1 cellular context compared by ENCODE assay signal in genomic region chr14:67436006-67436866, GRCh38.
TF ChIP-seq lines count a peak whose summit lies in the region.

No MANE protein-coding gene starts in this region.

TF ChIP-seq in H1, 55 proteins besides CTCF, POLR2A, EP300 and RAD21:
- TF ChIP-seq JUND (IDR thresholded peaks at IDR 0.05; ENCODE audit: low read length) (no peak), HDAC2 (IDR thresholded peaks at IDR 0.05; ENCODE audit: borderline replicate concordance in 1 of 2, low read depth in 2 of 2, low read length in 2 of 2) (no peak), MAFK (IDR thresholded peaks at IDR 0.05; ENCODE audit: low read depth, low read length) (no peak), E2F6 (IDR thresholded peaks at IDR 0.05) (no peak), SUZ12 (IDR thresholded peaks at IDR 0.05; ENCODE audit: low read length) (no peak), RBBP5 (IDR thresholded peaks at IDR 0.05; ENCODE audit: borderline replicate concordance, low read depth, low read length) (no peak), SP4 (IDR thresholded peaks at IDR 0.05; ENCODE audit: low read length) (no peak), CHD1 (IDR thresholded peaks at IDR 0.05; ENCODE audit: low read depth, low read length) (no peak), CHD7 (IDR thresholded peaks at IDR 0.05; ENCODE audit: insufficient replicate concordance, low read length) (no peak)
